ENCODE assay signal across 8 cellular contexts in genomic region chr10:46720386-46720785, GRCh38.
DNase-seq lines count a peak whose midpoint lies in the region; ATAC-seq, FAIRE-seq and TF ChIP-seq lines count a peak whose summit lies in the region.
"Not testable (repeated sequence)": the region's sequence is repeated elsewhere in the genome, so short reads cannot be mapped to it uniquely, and the experiment has no call there.

No MANE protein-coding gene starts in this region.

- H3K9me1 ChIP-seq in endothelial cell of umbilical vein (replicated peaks; ENCODE audit: control insufficient read depth, extremely low read depth, insufficient read depth, low read length): not testable (repeated sequence)

- H3K27me3 Mint-ChIP-seq in neural progenitor cell (ENCODE audit: insufficient read depth, low read depth): not testable (repeated sequence)

- H4K20me1 ChIP-seq in Loucy (ENCODE audit: insufficient read depth, low read length, poor library complexity, severe bottlenecking); PC-3 (ENCODE audit: low read length); endothelial cell of umbilical vein (replicated peaks; ENCODE audit: control insufficient read depth, extremely low read depth, insufficient read depth, low read length); neural progenitor cell (ENCODE audit: low read depth): not testable (repeated sequence)

- H3K27ac Mint-ChIP-seq in neural progenitor cell: not testable (repeated sequence)

- WGBS in adrenal gland, 4 donors: no CpG with 5 or more reads among the region's 1 CpG

- H3K4me2 ChIP-seq in Loucy (ENCODE audit: low read depth, low read length, poor library complexity, severe bottlenecking); PC-3 (ENCODE audit: low read length); endothelial cell of umbilical vein (ENCODE audit: insufficient read depth, low read length); neural progenitor cell: not testable (repeated sequence)

- not testable (repeated sequence) for H3K4me3 Mint-ChIP-seq in neural progenitor cell

- H3K4me3 ChIP-seq in Loucy (ENCODE audit: low read length, poor library complexity, severe bottlenecking); PC-3 (ENCODE audit: low read length); adrenal gland; endothelial cell of umbilical vein (replicated peaks in 1 of 3; ENCODE audit: insufficient read depth in 1 of 3, low read depth in 1 of 3, low read length in 3 of 3); neural progenitor cell; upper lobe of right lung: not testable (repeated sequence)

- H3K9me2 ChIP-seq in Loucy (replicated peaks; ENCODE audit: low read depth, low read length); PC-3 (replicated peaks; ENCODE audit: low read length): not testable (repeated sequence)

- not testable (repeated sequence) for H3K9me3 Mint-ChIP-seq in neural progenitor cell

- not testable (repeated sequence) for H3K4me1 Mint-ChIP-seq in neural progenitor cell

- not testable (repeated sequence) for H3F3A ChIP-seq in Loucy (ENCODE audit: low read depth); PC-3 (ENCODE audit: low read length, unreplicated experiment); neural progenitor cell (ENCODE audit: low read depth)

- intact Hi-C loops in PC-3 (cut with micrococcal nuclease); adrenal gland (cut with DNase I); endothelial cell of umbilical vein (cut with micrococcal nuclease); upper lobe of right lung (cut with DNase I): not testable (repeated sequence)

- dilution Hi-C loops in endothelial cell of umbilical vein (cut with MboI; ENCODE audit: extremely low pct_ligation_motif_present, low sequenced_read_pairs): not testable (repeated sequence)

- POLR2A ChIA-PET in PC-3 (lab: Charles Lee; ENCODE audit: unreplicated experiment); endothelial cell of umbilical vein (lab: Charles Lee): not testable (repeated sequence)

- H3K9me3 ChIP-seq in Loucy (ENCODE audit: insufficient read depth, low read depth, low read length); PC-3 (ENCODE audit: low read length); adrenal gland (replicated peaks in 1 of 3); endothelial cell of umbilical vein (replicated peaks; ENCODE audit: control insufficient read depth, insufficient read depth, low read length); neural progenitor cell (ENCODE audit: low read depth); upper lobe of right lung: not testable (repeated sequence)

- not testable (repeated sequence) for TF ChIP-seq POLR2A in adrenal gland (IDR thresholded peaks at IDR 0.05); endothelial cell of umbilical vein (IDR thresholded peaks at IDR 0.05; ENCODE audit: low read depth, low read length)

- not testable (repeated sequence) for FAIRE-seq in endothelial cell of umbilical vein (lab: Jason Lieb, UNC)

- H3K9ac ChIP-seq in Loucy (ENCODE audit: low read depth, low read length, poor library complexity, severe bottlenecking); PC-3 (ENCODE audit: low read length); endothelial cell of umbilical vein (replicated peaks; ENCODE audit: extremely low read depth, insufficient read depth, low read length); neural progenitor cell: not testable (repeated sequence)

- ATAC-seq in PC-3: peak; percentile 77
- ATAC-seq in upper lobe of right lung: peak; percentile 48

- TF ChIP-seq CTCF in Loucy (conservative IDR thresholded peaks at IDR 0.05; ENCODE audit: low read length) (0 out of 2 replicates have a peak, but pooled peaks have one; percentile 14), adrenal gland (IDR thresholded peaks at IDR 0.05) (peak in 1 of 6 experiments; percentile 15), neural progenitor cell (IDR thresholded peaks at IDR 0.05) (peak; percentile 28)
- not testable (repeated sequence) for TF ChIP-seq CTCF in PC-3 (conservative IDR thresholded peaks at IDR 0.05; ENCODE audit: low read depth, low read length); endothelial cell of umbilical vein (IDR thresholded peaks at IDR 0.05; ENCODE audit: extremely low read depth in 1 of 2, insufficient read depth in 1 of 2, low read depth in 1 of 2, low read length in 2 of 2); upper lobe of right lung (IDR thresholded peaks at IDR 0.05)

- peak; percentile 1 for DNase-seq in Daoy (ENCODE audit: low read depth)
- DNase-seq in PC-3: peak; percentile 15
- DNase-seq in adrenal gland: peak; percentile 16 to 55 (median 30)
- peak; percentile 14 for DNase-seq in endothelial cell of umbilical vein (ENCODE audit: low read depth, low spot score)
- peak; percentile 56 for DNase-seq in iris pigment epithelial cell (ENCODE audit: low read depth)
- peak; percentile 16 for DNase-seq in neural progenitor cell (ENCODE audit: low spot score)
- not testable (repeated sequence) for DNase-seq in upper lobe of right lung

- not testable (repeated sequence) for H3K36me3 ChIP-seq in Loucy (ENCODE audit: insufficient read depth, low read length); PC-3 (ENCODE audit: low read depth, low read length); adrenal gland (replicated peaks in 1 of 2); endothelial cell of umbilical vein (ENCODE audit: control insufficient read depth in 2 of 2, extremely low read depth in 1 of 2, insufficient read depth in 2 of 2, low read length in 2 of 2); neural progenitor cell; upper lobe of right lung

- not testable (repeated sequence) for H3K27ac ChIP-seq in PC-3 (ENCODE audit: low read length); adrenal gland; endothelial cell of umbilical vein (ENCODE audit: insufficient read depth, low read depth, low read length); neural progenitor cell; upper lobe of right lung

- H2AFZ ChIP-seq in Loucy (ENCODE audit: low read length); PC-3 (ENCODE audit: low read length); endothelial cell of umbilical vein (ENCODE audit: low read depth, low read length); neural progenitor cell (replicated peaks): not testable (repeated sequence)

- BruUV-seq in PC-3 (replicated peaks; lab: Mats Ljungman, UMichigan); endothelial cell of umbilical vein (replicated peaks; lab: Mats Ljungman, UMichigan): not testable (repeated sequence)

- not testable (repeated sequence) for H3K79me2 ChIP-seq in Loucy (ENCODE audit: insufficient read depth, low read length); PC-3 (ENCODE audit: low read length); endothelial cell of umbilical vein (ENCODE audit: control insufficient read depth, insufficient read depth, low read length); neural progenitor cell (ENCODE audit: low read depth)

- H3K4me1 ChIP-seq in Loucy (ENCODE audit: insufficient read depth, low read length, poor library complexity, severe bottlenecking); PC-3 (ENCODE audit: insufficient read depth, low read length); adrenal gland (replicated peaks in 1 of 2); endothelial cell of umbilical vein (ENCODE audit: control insufficient read depth, extremely low read depth, insufficient read depth, low read length); neural progenitor cell; upper lobe of right lung: not testable (repeated sequence)

- not testable (repeated sequence) for H3K36me3 Mint-ChIP-seq in neural progenitor cell

- CTCF ChIA-PET in PC-3 (lab: Charles Lee); endothelial cell of umbilical vein (lab: Charles Lee): not testable (repeated sequence)

- H3K27me3 ChIP-seq in Loucy (ENCODE audit: insufficient read depth, low read length, poor library complexity, severe bottlenecking); PC-3 (ENCODE audit: low read length); adrenal gland; endothelial cell of umbilical vein (ENCODE audit: control insufficient read depth in 2 of 2, insufficient read depth in 2 of 2, low read length in 2 of 2); neural progenitor cell; upper lobe of right lung: not testable (repeated sequence)
